Comparison of ENCODE assay signal across 8 cellular contexts in genomic region chrX:7083468-7084396, GRCh38.
DNase-seq lines count a peak whose midpoint lies in the region; ATAC-seq, FAIRE-seq and TF ChIP-seq lines count a peak whose summit lies in the region.

No MANE protein-coding gene starts in this region.

- intact Hi-C loops in right lobe of liver (cut with DNase I) (no loop called here), HepG2 (cut with micrococcal nuclease; ENCODE audit: unreplicated experiment) (no loop called here), left ventricle myocardium inferior (cut with micrococcal nuclease) (no loop called here)
- intact Hi-C loops in activated naive CD4-positive, alpha-beta T cell treated with anti-CD3 and anti-CD28 coated beads for 36 hours (cut with micrococcal nuclease): loop anchor here (1.0 kb wide), 2 partner anchors 24 to 65 kb away; partner anchors contain the start of gene PUDP

- H3K27ac ChIP-seq in right lobe of liver (no peak overlapping the region), HepG2 (ENCODE audit: extremely low read length, insufficient read depth, low read length) (no peak overlapping the region), RWPE1 (peak overlapping the region; percentile 13; the same call in 1 of the 2 replicates), lung (ENCODE audit: low read depth in 1 of 2, low read length in 1 of 2) (peak overlapping the region in 1 of 2 donors; percentile 52), left ventricle myocardium inferior (replicated peaks) (no peak overlapping the region)

- H3K4me1 ChIP-seq in right lobe of liver (peaks cover 0 to 5% (median 0%) of the 10 kb centered on the region in 4 donors), HepG2 (ENCODE audit: insufficient read depth, low read length) (no peaks in the 10 kb centered on the region), lung (ENCODE audit: control insufficient read depth in 2 of 2, insufficient read depth in 2 of 2, low read length in 2 of 2) (peaks cover 0 to 8% of the 10 kb centered on the region in 2 donors), left ventricle myocardium inferior (no peaks in the 10 kb centered on the region)

- WGBS in right lobe of liver (ENCODE audit: insufficient coverage, low coverage, low lambda C conversion rate, missing lambda C conversion rate): 59% methylated on average over 11 of the region's 21 CpGs
- 96% methylated on average over 21 of the region's 21 CpGs for WGBS in HepG2 (ENCODE audit: low lambda C conversion rate)
- 46 to 60% methylated on average over 21 of the region's 21 CpGs for WGBS in lung, 2 donors

- TF ChIP-seq POLR2A in right lobe of liver (IDR thresholded peaks at IDR 0.05) (no peak), HepG2 (IDR thresholded peaks at IDR 0.05; ENCODE audit: insufficient read depth in 1 of 2, low read depth in 2 of 2, low read length in 2 of 2) (no peak)

- H3K9me3 Mint-ChIP-seq in activated naive CD4-positive, alpha-beta T cell treated with anti-CD3 and anti-CD28 coated beads for 36 hours: no peaks in the 10 kb centered on the region
- no peaks in the 10 kb centered on the region for H3K9me3 Mint-ChIP-seq in stimulated activated naive CD8-positive, alpha-beta T cell treated with anti-CD3 and anti-CD28 coated beads, Interleukin-15, amount 100 ng/mL, for 72 hours

- H3K27me3 Mint-ChIP-seq in activated naive CD4-positive, alpha-beta T cell treated with anti-CD3 and anti-CD28 coated beads for 36 hours (ENCODE audit: low read depth): no peaks in the 10 kb centered on the region
- no peaks in the 10 kb centered on the region for H3K27me3 Mint-ChIP-seq in stimulated activated naive CD8-positive, alpha-beta T cell treated with anti-CD3 and anti-CD28 coated beads, Interleukin-15, amount 100 ng/mL, for 72 hours

- peak; percentile 19 to 59 (median 53) for ATAC-seq in right lobe of liver
- ATAC-seq in HepG2: no peak
- peak; percentile 81 for ATAC-seq in HG03066 (IDR thresholded peaks at IDR 0.05; ENCODE audit: low read depth, unreplicated experiment)
- ATAC-seq in lung (ENCODE audit: insufficient read depth, low FRiP score): peak; percentile 16
- ATAC-seq in stimulated activated naive CD8-positive, alpha-beta T cell treated with anti-CD3 and anti-CD28 coated beads, Interleukin-15, amount 100 ng/mL, for 72 hours: peak; percentile 96

- BruUV-seq in HepG2 (replicated peaks; lab: Mats Ljungman, UMichigan): no TSS peak

- peak overlapping the region; percentile 19 for H3K4me3 Mint-ChIP-seq in activated naive CD4-positive, alpha-beta T cell treated with anti-CD3 and anti-CD28 coated beads for 36 hours
- peak overlapping the region; percentile 60 to 70 for H3K4me3 Mint-ChIP-seq in stimulated activated naive CD8-positive, alpha-beta T cell treated with anti-CD3 and anti-CD28 coated beads, Interleukin-15, amount 100 ng/mL, for 72 hours

- no peak for TF ChIP-seq RAD21 in HepG2 (CRISPR knock-in tag; IDR thresholded peaks at IDR 0.05)

- H3K27ac Mint-ChIP-seq in activated naive CD4-positive, alpha-beta T cell treated with anti-CD3 and anti-CD28 coated beads for 36 hours: peak overlapping the region; percentile 68
- peak overlapping the region in 1 of 2 donors; percentile 51 for H3K27ac Mint-ChIP-seq in stimulated activated naive CD8-positive, alpha-beta T cell treated with anti-CD3 and anti-CD28 coated beads, Interleukin-15, amount 100 ng/mL, for 72 hours

- no peak overlapping the region for H2AFZ ChIP-seq in HepG2 (ENCODE audit: low read length)

- H3K4me3 ChIP-seq in right lobe of liver (no peak overlapping the region), HepG2 (replicated peaks in 1 of 3; ENCODE audit: insufficient read depth in 1 of 3, low read depth in 2 of 3, low read length in 3 of 3) (no peak overlapping the region), lung (no peak overlapping the region), left ventricle myocardium inferior (no peak overlapping the region)

- FAIRE-seq in HepG2 (lab: Jason Lieb, UNC): no peak

- H3K4me1 Mint-ChIP-seq in activated naive CD4-positive, alpha-beta T cell treated with anti-CD3 and anti-CD28 coated beads for 36 hours (ENCODE audit: low read depth): peaks cover 44% of the 10 kb centered on the region
- peaks cover 46% of the 10 kb centered on the region for H3K4me1 Mint-ChIP-seq in stimulated activated naive CD8-positive, alpha-beta T cell treated with anti-CD3 and anti-CD28 coated beads, Interleukin-15, amount 100 ng/mL, for 72 hours

- in situ Hi-C loops in HepG2 (cut with HindIII; ENCODE audit: extremely low pct_ligation_motif_present, low pct_unique_long_range_greater_than_20kb): no loop called here

- no peak overlapping the region for H3K4me2 ChIP-seq in HepG2 (ENCODE audit: low read depth, low read length)

- no peaks in the 10 kb centered on the region for H3K9me3 ChIP-seq in right lobe of liver
- H3K9me3 ChIP-seq in HepG2 (ENCODE audit: low read length): no peaks in the 10 kb centered on the region
- H3K9me3 ChIP-seq in lung (ENCODE audit: control insufficient read depth in 2 of 2, insufficient read depth in 1 of 2, low read length in 1 of 2): no peaks in the 10 kb centered on the region
- H3K9me3 ChIP-seq in left ventricle myocardium inferior (replicated peaks): no peaks in the 10 kb centered on the region

- POLR2A ChIA-PET in HepG2 (lab: Yijun Ruan, JAX): no interaction called here
- POLR2A ChIA-PET in RWPE1 (lab: Yijun Ruan, JAX; ENCODE audit: low non-redundant PET): no interaction called here

- H3K36me3 Mint-ChIP-seq in activated naive CD4-positive, alpha-beta T cell treated with anti-CD3 and anti-CD28 coated beads for 36 hours (ENCODE audit: low read depth): peaks cover 4% of the 10 kb centered on the region

- H3K9ac ChIP-seq in HepG2 (ENCODE audit: insufficient read depth, low read depth, low read length): no peak overlapping the region

- CTCF ChIA-PET in HepG2 (lab: Yijun Ruan, JAX; ENCODE audit: low intra/inter-chr PET ratio, low total read pairs) (no interaction called here), RWPE1 (lab: Yijun Ruan, JAX) (no interaction called here)
- CTCF ChIA-PET in activated naive CD4-positive, alpha-beta T cell treated with anti-CD3 and anti-CD28 coated beads for 36 hours (lab: Charles Lee): interaction anchor here (0.6 kb wide), 1 partner anchor 1038 kb away, joined by 5 read pairs; no protein-coding TSS in a partner anchor

- H3K27me3 ChIP-seq in right lobe of liver (no peaks in the 10 kb centered on the region), HepG2 (ENCODE audit: control insufficient read depth in 1 of 2, insufficient read depth in 2 of 2, low read length in 2 of 2) (no peaks in the 10 kb centered on the region), lung (ENCODE audit: control insufficient read depth, insufficient read depth) (no peaks in the 10 kb centered on the region), left ventricle myocardium inferior (ENCODE audit: low read depth) (no peaks in the 10 kb centered on the region)

- TF ChIP-seq EP300 in HepG2 (IDR thresholded peaks at IDR 0.05; ENCODE audit: low read depth in 2 of 2, low read length in 2 of 2) (no peak), HepG2 (CRISPR knock-in tag; IDR thresholded peaks at IDR 0.05; ENCODE audit: borderline replicate concordance) (no peak)

- H3K79me2 ChIP-seq in HepG2 (ENCODE audit: insufficient read depth, low read length): no peaks in the 10 kb centered on the region

- H3K36me3 ChIP-seq in right lobe of liver (no peaks in the 10 kb centered on the region), HepG2 (replicated peaks in 1 of 2; ENCODE audit: control insufficient read depth in 1 of 2, insufficient read depth in 2 of 2, low read length in 2 of 2) (0 out of 5 replicates have a peak, but pooled peaks cover 0 to 3% of the 10 kb centered on the region in 2 experiments), lung (ENCODE audit: control insufficient read depth in 2 of 2, insufficient read depth in 2 of 2, low read length in 2 of 2) (peaks cover 0 to 3% of the 10 kb centered on the region in 2 donors), left ventricle myocardium inferior (no peaks in the 10 kb centered on the region)

- no peak for TF ChIP-seq CTCF in right lobe of liver (IDR thresholded peaks at IDR 0.05)
- TF ChIP-seq CTCF in HepG2 (CRISPR knock-in tag; IDR thresholded peaks at IDR 0.05): no peak
- TF ChIP-seq CTCF in RWPE1 (conservative IDR thresholded peaks at IDR 0.05; ENCODE audit: low read depth): no peak
- TF ChIP-seq CTCF in lung (IDR thresholded peaks at IDR 0.05; ENCODE audit: control extremely low read depth, extremely low read depth): no peak
- TF ChIP-seq CTCF in left ventricle myocardium inferior (IDR thresholded peaks at IDR 0.05; ENCODE audit: borderline replicate concordance): no peak

- DNase-seq in right lobe of liver (no peak), HepG2 (ENCODE audit: low spot score) (no peak), RWPE1 (ENCODE audit: low spot score) (peak; percentile 46), lung (ENCODE audit: low spot score) (no peak), left ventricle myocardium inferior (no peak)
- DNase-seq in activated naive CD4-positive, alpha-beta T cell treated with anti-CD3 and anti-CD28 coated beads for 36 hours: peak; percentile 70
- peak; percentile 39 to 65 for DNase-seq in stimulated activated naive CD8-positive, alpha-beta T cell treated with anti-CD3 and anti-CD28 coated beads, Interleukin-15, amount 100 ng/mL, for 72 hours

- H4K20me1 ChIP-seq in HepG2 (ENCODE audit: insufficient read depth, low read length): no peaks in the 10 kb centered on the region

TF ChIP-seq in HepG2, 621 proteins besides CTCF, POLR2A, EP300 and RAD21 (continues in another document):
- no peak for TF ChIP-seq ATRX (CRISPR knock-in tag; IDR thresholded peaks at IDR 0.05; ENCODE audit: borderline replicate concordance)
- TF ChIP-seq, protein P1, sequence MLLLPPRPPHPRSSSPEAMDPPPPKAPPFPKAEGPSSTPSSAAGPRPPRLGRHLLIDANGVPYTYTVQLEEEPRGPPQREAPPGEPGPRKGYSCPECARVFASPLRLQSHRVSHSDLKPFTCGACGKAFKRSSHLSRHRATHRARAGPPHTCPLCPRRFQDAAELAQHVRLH (CRISPR knock-in tag; IDR thresholded peaks at IDR 0.05; ENCODE audit: borderline replicate concordance, low read depth): no peak
- no peak for TF ChIP-seq ZSCAN20 (CRISPR knock-in tag; IDR thresholded peaks at IDR 0.05; ENCODE audit: borderline replicate concordance)
- no peak for TF ChIP-seq TEF (CRISPR knock-in tag; IDR thresholded peaks at IDR 0.05)
- no peak for TF ChIP-seq DMAP1 (CRISPR knock-in tag; IDR thresholded peaks at IDR 0.05)
- TF ChIP-seq ZNF3 (CRISPR knock-in tag; IDR thresholded peaks at IDR 0.05): no peak
- no peak for TF ChIP-seq SIN3A (IDR thresholded peaks at IDR 0.05; ENCODE audit: borderline replicate concordance, low read depth, low read length)
- no peak for TF ChIP-seq MED8 (CRISPR knock-in tag; IDR thresholded peaks at IDR 0.05; ENCODE audit: insufficient replicate concordance)
- no peak for TF ChIP-seq CHCHD3 (CRISPR knock-in tag; IDR thresholded peaks at IDR 0.05)
- no peak for TF ChIP-seq ZNF256 (CRISPR knock-in tag; conservative IDR thresholded peaks at IDR 0.05)

Comparison
In these comparisons a context has a peak if more than half of its experiments do, and no peak if none do; other contexts are left out.
1. DNase-seq: peak in RWPE1 (single experiment), activated naive CD4-positive, alpha-beta T cell treated with anti-CD3 and anti-CD28 coated beads for 36 hours (single experiment) and stimulated activated naive CD8-positive, alpha-beta T cell treated with anti-CD3 and anti-CD28 coated beads, Interleukin-15, amount 100 ng/mL, for 72 hours (2 of 2); none in right lobe of liver (0 of 3), HepG2 (single experiment), lung (single experiment) and left ventricle myocardium inferior (single experiment).